ENCODE assay signal across 7 cellular contexts in genomic region chr3:131239250-131239649, GRCh38.
"Had no signal": no experiment of that assay in that cellular context is flagged by ENCODE, and none has a peak within 500 bp of the region (broad histone marks: within the 10 kb centered on the region; RNA-seq: fewer than 3 reads in every experiment).

No MANE protein-coding gene starts in this region.

- DNase-seq: H9, HCEC 1CT, IMR-90 had no signal

- H3K4me3 ChIP-seq: GM23338 had no signal

- FAIRE-seq: H1, H54, HTR-8/SVneo had no signal
